Comparison of ENCODE assay signal across 31 cellular contexts in the genomic region with DNA sequence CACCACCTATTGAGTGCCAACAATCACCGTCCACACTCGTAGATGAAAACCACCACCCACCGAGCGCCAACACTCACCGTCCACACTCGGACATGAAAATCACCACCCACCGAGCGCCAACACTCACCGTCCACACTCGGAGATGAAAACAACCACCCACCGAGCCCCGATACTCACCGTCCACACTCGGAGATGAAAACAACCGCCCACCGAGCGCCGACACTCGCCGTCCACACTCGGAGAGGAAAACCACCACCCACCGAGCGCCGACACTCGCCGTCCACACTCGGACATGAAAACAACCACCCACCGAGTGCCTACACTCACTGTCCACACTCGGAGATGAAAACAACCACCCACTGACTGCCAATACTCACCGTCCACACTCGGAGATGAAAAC.
A peak's percentile ranks its signal among the peaks of the same experiment; 100 is the strongest.
DNase-seq lines count a peak whose midpoint lies in the region; ATAC-seq, FAIRE-seq and TF ChIP-seq lines count a peak whose summit lies in the region.
"Had no signal": no experiment of that assay in that cellular context is flagged by ENCODE, and none has a peak within 500 bp of the region (broad histone marks: within the 10 kb centered on the region; RNA-seq: fewer than 3 reads in every experiment).

No MANE protein-coding gene starts in this region.

- no peak overlapping the region for H4K91ac ChIP-seq in H1 (replicated peaks; ENCODE audit: insufficient read length, low read length)

- no peaks in the 10 kb centered on the region for H3K23me2 ChIP-seq in H1 (ENCODE audit: low read depth, low read length)

- peaks cover 16% of the 10 kb centered on the region for H3K9me3 Mint-ChIP-seq in activated T-cell treated with anti-CD3 and anti-CD28 coated beads, Interleukin-2, amount 50 U/mL, for 24 hours
- peaks cover 31% of the 10 kb centered on the region for H3K9me3 Mint-ChIP-seq in activated T-helper 1 cell treated with anti-CD3 and anti-CD28 coated beads, Interleukin-12 subunit alpha, Interleukin-12 subunit beta, Interleukin-2, Interleukin-4 antibody, amounts not matched to agents 30 ng/mL and 10 ng/mL and 1 ng/mL, durations not matched to agents 14 hours and 24 hours and 36 hours
- H3K9me3 Mint-ChIP-seq in progenitor cell of endocrine pancreas (ENCODE audit: low read depth), result peaks cover 16% of the 10 kb centered on the region

- no peak overlapping the region for H2AFZ ChIP-seq in H1 (ENCODE audit: low read length)

- no peak for TF ChIP-seq EP300 in H1 (IDR thresholded peaks at IDR 0.05; ENCODE audit: borderline replicate concordance in 1 of 2, low read depth in 2 of 2, low read length in 2 of 2)

- H3K14ac ChIP-seq in H1 (ENCODE audit: insufficient read length), result no peak overlapping the region

- H2BK20ac ChIP-seq in H1 (ENCODE audit: low read length), result no peak overlapping the region

- no peaks in the 10 kb centered on the region for H3K79me2 ChIP-seq in H1 (ENCODE audit: control insufficient read depth in 1 of 2, insufficient read depth in 2 of 2, low read length in 2 of 2)

- no peak overlapping the region for H2BK120ac ChIP-seq in H1 (replicated peaks; ENCODE audit: low read depth, low read length)

- H3K27ac Mint-ChIP-seq in activated T-cell treated with anti-CD3 and anti-CD28 coated beads, Interleukin-2, amount 50 U/mL, for 24 hours, result peak overlapping the region; percentile 76
- H3K27ac Mint-ChIP-seq in activated T-helper 1 cell treated with anti-CD3 and anti-CD28 coated beads, Interleukin-12 subunit alpha, Interleukin-12 subunit beta, Interleukin-2, Interleukin-4 antibody, amounts not matched to agents 30 ng/mL and 10 ng/mL and 1 ng/mL, durations not matched to agents 14 hours and 24 hours and 36 hours, result peak overlapping the region; percentile 71
- peak overlapping the region; percentile 98 for H3K27ac Mint-ChIP-seq in progenitor cell of endocrine pancreas
- H3K27ac Mint-ChIP-seq: dendritic cell treated with granulocyte-macrophage colony-stimulating factor and Interleukin-4, amounts not matched to agents 40 ng/mL and 50 ng/mL, for 4 days had no signal

- CTCF ChIA-PET in H1 (lab: Charles Lee; ENCODE audit: partially characterized antibody), result no interaction called here

- H3K79me1 ChIP-seq in H1 (ENCODE audit: low read depth, low read length), result peaks cover 2% of the 10 kb centered on the region; the same call in 1 of the 2 replicates

- no peak overlapping the region for H3K56ac ChIP-seq in H1 (replicated peaks; ENCODE audit: insufficient read length, low read depth, low read length)

- H3K27me3 ChIP-seq in H1 (replicated peaks in 1 of 4; ENCODE audit: control insufficient read depth in 3 of 4, extremely low read depth in 1 of 4, insufficient read depth in 3 of 4, low read length in 3 of 4) (no peaks in the 10 kb centered on the region), left ventricle myocardium inferior (ENCODE audit: low read depth) (no peaks in the 10 kb centered on the region)
- H3K27me3 ChIP-seq: esophagus squamous epithelium, foreskin keratinocyte, uterus had no signal

- H3K23ac ChIP-seq in H1 (ENCODE audit: insufficient read length), result no peak overlapping the region

- H3K27me3 Mint-ChIP-seq in activated T-cell treated with anti-CD3 and anti-CD28 coated beads, Interleukin-2, amount 50 U/mL, for 24 hours, result no peaks in the 10 kb centered on the region
- no peaks in the 10 kb centered on the region for H3K27me3 Mint-ChIP-seq in activated T-helper 1 cell treated with anti-CD3 and anti-CD28 coated beads, Interleukin-12 subunit alpha, Interleukin-12 subunit beta, Interleukin-2, Interleukin-4 antibody, amounts not matched to agents 30 ng/mL and 10 ng/mL and 1 ng/mL, durations not matched to agents 14 hours and 24 hours and 36 hours (ENCODE audit: insufficient read depth)
- H3K27me3 Mint-ChIP-seq in progenitor cell of endocrine pancreas, result no peaks in the 10 kb centered on the region
- H3K27me3 Mint-ChIP-seq: dendritic cell treated with granulocyte-macrophage colony-stimulating factor and Interleukin-4, amounts not matched to agents 40 ng/mL and 50 ng/mL, for 4 days; naive B cell had no signal

- H3K36me3 Mint-ChIP-seq in activated T-cell treated with anti-CD3 and anti-CD28 coated beads, Interleukin-2, amount 50 U/mL, for 24 hours (ENCODE audit: low read depth), result peaks cover 63% of the 10 kb centered on the region
- H3K36me3 Mint-ChIP-seq in activated T-helper 1 cell treated with anti-CD3 and anti-CD28 coated beads, Interleukin-12 subunit alpha, Interleukin-12 subunit beta, Interleukin-2, Interleukin-4 antibody, amounts not matched to agents 30 ng/mL and 10 ng/mL and 1 ng/mL, durations not matched to agents 14 hours and 24 hours and 36 hours (ENCODE audit: low read depth), result peaks cover 39% of the 10 kb centered on the region
- peaks cover 38% of the 10 kb centered on the region for H3K36me3 Mint-ChIP-seq in progenitor cell of endocrine pancreas (ENCODE audit: insufficient read depth)

- H2BK15ac ChIP-seq in H1 (ENCODE audit: low read length), result no peak overlapping the region

- H3K9me3 ChIP-seq in H1 (ENCODE audit: insufficient read depth in 2 of 2, low read depth in 1 of 2, low read length in 1 of 2), result peaks cover 7 to 12% of the 10 kb centered on the region in 2 experiments; a peak in 2 of 4 replicates
- peaks cover 15% of the 10 kb centered on the region for H3K9me3 ChIP-seq in left ventricle myocardium inferior (replicated peaks)
- H3K9me3 ChIP-seq: esophagus squamous epithelium, uterus had no signal

- no peak overlapping the region for H3K4me3 Mint-ChIP-seq in activated T-cell treated with anti-CD3 and anti-CD28 coated beads, Interleukin-2, amount 50 U/mL, for 24 hours
- H3K4me3 Mint-ChIP-seq in activated T-helper 1 cell treated with anti-CD3 and anti-CD28 coated beads, Interleukin-12 subunit alpha, Interleukin-12 subunit beta, Interleukin-2, Interleukin-4 antibody, amounts not matched to agents 30 ng/mL and 10 ng/mL and 1 ng/mL, durations not matched to agents 14 hours and 24 hours and 36 hours, result no peak overlapping the region
- peak overlapping the region; percentile 56 for H3K4me3 Mint-ChIP-seq in progenitor cell of endocrine pancreas (ENCODE audit: low read depth)
- H3K4me3 Mint-ChIP-seq: activated T-cell treated with anti-CD3 and anti-CD28 coated beads, Interleukin-2, amount 50 U/mL, for 4 hours; dendritic cell treated with granulocyte-macrophage colony-stimulating factor and Interleukin-4, amounts not matched to agents 40 ng/mL and 50 ng/mL, for 4 days had no signal

- H4K5ac ChIP-seq in H1 (ENCODE audit: insufficient read length, low read depth, low read length), result no peak overlapping the region

- peak overlapping the region; percentile 51; the same call in 1 of the 2 replicates for H4K8ac ChIP-seq in H1 (ENCODE audit: extremely low read depth, insufficient read depth, low read length)

- ATAC-seq in GM18511 (IDR thresholded peaks at IDR 0.05; ENCODE audit: unreplicated experiment), result no peak
- ATAC-seq: activated CD4-positive, CD25-positive, alpha-beta regulatory T cell treated with anti-CD3 and anti-CD28 coated beads, Interleukin-2, amount 50 U/mL, for 24 hours; activated T-cell treated with anti-CD3 and anti-CD28 coated beads, Interleukin-2, amount 50 U/mL, for 4 hours; foreskin keratinocyte; HCT116; Right ventricle myocardium inferior; SK-N-SH treated with all-trans-retinoic acid at 6 μM for 48 hours had no signal

- peaks cover 0 to 2% (median 0%) of the 10 kb centered on the region in 4 experiments; a peak in 1 of 7 replicates for H3K4me1 ChIP-seq in H1 (replicated peaks in 1 of 4; ENCODE audit: control insufficient read depth in 3 of 4, insufficient read depth in 4 of 4, low read length in 3 of 4)
- H3K4me1 ChIP-seq in left ventricle myocardium inferior, result no peaks in the 10 kb centered on the region
- H3K4me1 ChIP-seq: esophagus squamous epithelium, foreskin keratinocyte, uterus had no signal

- no peaks in the 10 kb centered on the region for H4K20me1 ChIP-seq in H1 (replicated peaks in 1 of 2; ENCODE audit: control insufficient read depth in 1 of 2, insufficient read depth in 2 of 2, low read length in 2 of 2)

- H3K4me3 ChIP-seq in H1 (ENCODE audit: extremely low read depth in 1 of 4, insufficient read depth in 2 of 4, low read depth in 3 of 4, low read length in 4 of 4), result no peak overlapping the region
- no peak overlapping the region for H3K4me3 ChIP-seq in left ventricle myocardium inferior
- H3K4me3 ChIP-seq: esophagus squamous epithelium, uterus had no signal

- no peak overlapping the region for H2BK12ac ChIP-seq in H1 (ENCODE audit: low read depth, low read length)

- H2AK5ac ChIP-seq in H1 (ENCODE audit: low read depth, low read length), result no peak overlapping the region

- WGBS in H1 (ENCODE audit: extremely low coverage in 1 of 2, insufficient coverage in 1 of 2, insufficient read length in 1 of 2, insufficient replicate concordance in 2 of 2, low coverage in 1 of 2, low lambda C conversion rate in 2 of 2, missing lambda C conversion rate in 1 of 2), 2 experiments, result 92% methylated on average over 31 of the region's 31 CpGs; no CpG with 5 or more reads in 1 of the 2 experiments

- no peak for TF ChIP-seq RAD21 in H1 (IDR thresholded peaks at IDR 0.05 in 1 of 2, conservative IDR thresholded peaks at IDR 0.05 in 1 of 2; ENCODE audit: low read depth in 2 of 2, low read length in 2 of 2)

- peaks cover 0 to 18% (median 7%) of the 10 kb centered on the region in 4 experiments; a peak in 6 of 8 replicates for H3K36me3 ChIP-seq in H1 (ENCODE audit: control insufficient read depth in 2 of 4, insufficient read depth in 4 of 4, low read length in 3 of 4)
- peaks cover 25% of the 10 kb centered on the region for H3K36me3 ChIP-seq in left ventricle myocardium inferior
- H3K36me3 ChIP-seq: uterus had no signal

- POLR2A ChIA-PET in H1 (lab: Charles Lee; ENCODE audit: partially characterized antibody), result no interaction called here

- H2BK5ac ChIP-seq in H1 (ENCODE audit: low read depth, low read length), result no peak overlapping the region

- H3K9ac ChIP-seq in H1 (replicated peaks in 1 of 4; ENCODE audit: extremely low read depth in 1 of 4, low read depth in 3 of 4, low read length in 3 of 4), result no peak overlapping the region

- intact Hi-C loops in activated T-helper 1 cell treated with anti-CD3 and anti-CD28 coated beads, Interleukin-12 subunit alpha, Interleukin-12 subunit beta, Interleukin-2, Interleukin-4 antibody, amounts not matched to agents 30 ng/mL and 10 ng/mL and 1 ng/mL, durations not matched to agents 14 hours and 24 hours and 36 hours (cut with micrococcal nuclease), result no loop called here
- intact Hi-C loops in left ventricle myocardium inferior (cut with micrococcal nuclease), result no loop called here

- TF ChIP-seq POLR2A in H1 (IDR thresholded peaks at IDR 0.05; ENCODE audit: control extremely low read depth in 1 of 2, low read depth in 2 of 2, low read length in 2 of 2), result no peak

- no peak overlapping the region for H3K4ac ChIP-seq in H1 (replicated peaks; ENCODE audit: insufficient read length, low read depth, low read length)

- TF ChIP-seq CTCF in H1 (IDR thresholded peaks at IDR 0.05; ENCODE audit: control extremely low read depth in 1 of 3, insufficient read depth in 1 of 3, low read depth in 1 of 3, low read length in 3 of 3) (no peak), progenitor cell of endocrine pancreas (IDR thresholded peaks at IDR 0.05; ENCODE audit: unreplicated experiment) (no peak), left ventricle myocardium inferior (IDR thresholded peaks at IDR 0.05; ENCODE audit: borderline replicate concordance) (no peak)

- H3K4me1 Mint-ChIP-seq in activated T-cell treated with anti-CD3 and anti-CD28 coated beads, Interleukin-2, amount 50 U/mL, for 24 hours (ENCODE audit: low read depth), result peaks cover 49% of the 10 kb centered on the region
- peaks cover 25% of the 10 kb centered on the region for H3K4me1 Mint-ChIP-seq in activated T-helper 1 cell treated with anti-CD3 and anti-CD28 coated beads, Interleukin-12 subunit alpha, Interleukin-12 subunit beta, Interleukin-2, Interleukin-4 antibody, amounts not matched to agents 30 ng/mL and 10 ng/mL and 1 ng/mL, durations not matched to agents 14 hours and 24 hours and 36 hours (ENCODE audit: low read depth)
- H3K4me1 Mint-ChIP-seq in progenitor cell of endocrine pancreas (ENCODE audit: low read depth), result no peaks in the 10 kb centered on the region

- no peak for FAIRE-seq in H1 (lab: Jason Lieb, UNC)
- FAIRE-seq: A204.1, D721Med, endometrium had no signal

- H3K18ac ChIP-seq in H1 (ENCODE audit: extremely low read depth, low read length), result no peak overlapping the region

- H3K27ac ChIP-seq in H1 (ENCODE audit: low read depth, low read length), result no peak overlapping the region
- no peak overlapping the region for H3K27ac ChIP-seq in left ventricle myocardium inferior (replicated peaks)
- H3K27ac ChIP-seq: esophagus squamous epithelium, foreskin keratinocyte, uterus had no signal

- DNase-seq in activated T-cell treated with anti-CD3 and anti-CD28 coated beads, Interleukin-2, amount 50 U/mL, for 24 hours, result no peak
- no peak for DNase-seq in activated T-cell treated with anti-CD3 and anti-CD28 coated beads, Interleukin-2, amount 50 U/mL, for 48 hours
- DNase-seq in activated T-helper 1 cell treated with anti-CD3 and anti-CD28 coated beads, Interleukin-12 subunit alpha, Interleukin-12 subunit beta, Interleukin-2, Interleukin-4 antibody, amounts not matched to agents 30 ng/mL and 10 ng/mL and 1 ng/mL, durations not matched to agents 14 hours and 24 hours and 36 hours (ENCODE audit: low spot score), result no peak
- DNase-seq in H1 (ENCODE audit: low read depth in 1 of 2, low spot score in 2 of 2) (no peak), progenitor cell of endocrine pancreas (ENCODE audit: low spot score, unreplicated experiment) (no peak), nucleus accumbens (lab: John Stamatoyannopoulos, UW) (no peak), left ventricle myocardium inferior (no peak)
- DNase-seq: activated T-cell treated with anti-CD3 and anti-CD28 coated beads, Interleukin-2, amount 50 U/mL, for 4 hours; esophagus squamous epithelium; foreskin keratinocyte; head of caudate nucleus; islet precursor cell; Kasumi-1; midbrain; naive B cell; NCI-H1436; NCI-H2081 treated with DMSO at 0.1 percent for 48 hours; NCI-H2227 treated with DMSO at 0.1 percent for 48 hours; NCI-H526 treated with DMSO at 0.1 percent for 48 hours; stimulated activated naive CD4-positive, alpha-beta T cell; T-helper 2 cell; uterus had no signal

- H3K4me2 ChIP-seq in H1 (ENCODE audit: insufficient read depth in 1 of 2, low read depth in 2 of 2, low read length in 2 of 2), result no peak overlapping the region
